Comparison of ENCODE assay signal across 1 cellular context in genomic region chr2:95391641-95392310, GRCh38.
TF ChIP-seq lines count a peak whose summit lies in the region.

No MANE protein-coding gene starts in this region.

TF ChIP-seq in HepG2, 621 proteins besides CTCF, POLR2A, EP300 and RAD21 (continued from another document and continues in another):
- TF ChIP-seq, protein P1, sequence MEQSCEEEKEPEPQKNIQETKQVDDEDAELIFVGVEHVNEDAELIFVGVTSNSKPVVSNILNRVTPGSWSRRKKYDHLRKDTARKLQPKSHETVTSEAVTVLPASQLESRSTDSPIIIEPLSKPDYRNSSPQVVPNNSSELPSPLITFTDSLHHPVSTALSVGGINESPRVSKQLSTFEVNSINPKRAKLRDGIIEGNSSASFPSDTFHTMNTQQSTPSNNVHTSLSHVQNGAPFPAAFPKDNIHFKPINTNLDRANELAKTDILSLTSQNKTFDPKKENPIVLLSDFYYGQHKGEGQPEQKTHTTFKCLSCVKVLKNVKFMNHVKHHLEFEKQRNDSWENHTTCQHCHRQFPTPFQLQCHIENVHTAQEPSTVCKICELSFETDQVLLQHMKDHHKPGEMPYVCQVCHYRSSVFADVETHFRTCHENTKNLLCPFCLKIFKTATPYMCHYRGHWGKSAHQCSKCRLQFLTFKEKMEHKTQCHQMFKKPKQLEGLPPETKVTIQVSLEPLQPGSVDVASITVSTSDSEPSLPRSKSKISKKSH (CRISPR knock-in tag; IDR thresholded peaks at IDR 0.05; ENCODE audit: borderline replicate concordance), result peak; percentile 58; the same call in 1 of the 2 replicates
- TF ChIP-seq SIN3B (IDR thresholded peaks at IDR 0.05; ENCODE audit: low read length) (no peak), RARA (CRISPR knock-in tag; IDR thresholded peaks at IDR 0.05) (peak; percentile 88), RXRA (CRISPR knock-in tag; IDR thresholded peaks at IDR 0.05) (peak; percentile 74; the same call in 1 of the 2 replicates), ZNF775 (CRISPR knock-in tag; IDR thresholded peaks at IDR 0.05; ENCODE audit: borderline replicate concordance) (no peak), ZNF33A (CRISPR knock-in tag; IDR thresholded peaks at IDR 0.05; ENCODE audit: borderline replicate concordance) (no peak), ZBTB39 (CRISPR knock-in tag; IDR thresholded peaks at IDR 0.05) (no peak), NFYB (CRISPR knock-in tag; IDR thresholded peaks at IDR 0.05) (0 out of 2 replicates have a peak, but pooled peaks have one; percentile 9), NFKBIZ (CRISPR knock-in tag; IDR thresholded peaks at IDR 0.05) (no peak), THAP11 (CRISPR knock-in tag; IDR thresholded peaks at IDR 0.05) (0 out of 2 replicates have a peak, but pooled peaks have one; percentile 13), HIVEP1 (CRISPR knock-in tag; IDR thresholded peaks at IDR 0.05) (peak; percentile 37; the same call in 1 of the 2 replicates), ZNF382 (CRISPR knock-in tag; IDR thresholded peaks at IDR 0.05; ENCODE audit: borderline replicate concordance) (no peak), ZNF777 (CRISPR knock-in tag; IDR thresholded peaks at IDR 0.05) (no peak), ZFX (CRISPR knock-in tag; IDR thresholded peaks at IDR 0.05; ENCODE audit: low read depth) (peak; percentile 40; the same call in 1 of the 2 replicates), ZEB1 (IDR thresholded peaks at IDR 0.05; ENCODE audit: insufficient replicate concordance, low read depth) (peak; percentile 36), ZZZ3 (CRISPR knock-in tag; IDR thresholded peaks at IDR 0.05; ENCODE audit: borderline replicate concordance) (no peak), ZNF772 (CRISPR knock-in tag; IDR thresholded peaks at IDR 0.05) (peak; percentile 45; the same call in 1 of the 2 replicates), ELF3 (CRISPR knock-in tag; IDR thresholded peaks at IDR 0.05) (0 out of 2 replicates have a peak, but pooled peaks have one; percentile 10), IRF2 (CRISPR knock-in tag; IDR thresholded peaks at IDR 0.05) (0 out of 2 replicates have a peak, but pooled peaks have one; percentile 26), MTA1 (CRISPR knock-in tag; IDR thresholded peaks at IDR 0.05; ENCODE audit: borderline replicate concordance) (peak; percentile 93; the same call in 1 of the 2 replicates), ZSCAN31 (CRISPR knock-in tag; IDR thresholded peaks at IDR 0.05; ENCODE audit: low read depth) (0 out of 2 replicates have a peak, but pooled peaks have one; percentile 48), ZNF546 (CRISPR knock-in tag; conservative IDR thresholded peaks at IDR 0.05) (0 out of 2 replicates have a peak, but pooled peaks have one; percentile 48), SAP130 (CRISPR knock-in tag; IDR thresholded peaks at IDR 0.05; ENCODE audit: low read depth) (peak; percentile 9; the same call in 1 of the 2 replicates), TBX2 (CRISPR knock-in tag; IDR thresholded peaks at IDR 0.05; ENCODE audit: borderline replicate concordance) (peak; percentile 58; the same call in 1 of the 2 replicates), ZNF746 (CRISPR knock-in tag; IDR thresholded peaks at IDR 0.05) (0 out of 2 replicates have a peak, but pooled peaks have one; percentile 50), MIER3 (CRISPR knock-in tag; IDR thresholded peaks at IDR 0.05; ENCODE audit: borderline replicate concordance) (0 out of 2 replicates have a peak, but pooled peaks have one; percentile 45), ZNF691 (CRISPR knock-in tag; IDR thresholded peaks at IDR 0.05; ENCODE audit: borderline replicate concordance, low read depth) (peak; percentile 57; the same call in 1 of the 2 replicates), ELF4 (CRISPR knock-in tag; IDR thresholded peaks at IDR 0.05; ENCODE audit: borderline replicate concordance) (no peak), TFAP4 (IDR thresholded peaks at IDR 0.05; ENCODE audit: borderline replicate concordance, low read depth) (peak; percentile 76; the same call in 1 of the 2 replicates), ZFAT (CRISPR knock-in tag; conservative IDR thresholded peaks at IDR 0.05) (no peak), STAG1 (CRISPR knock-in tag; IDR thresholded peaks at IDR 0.05) (peak; percentile 35), KDM6A (CRISPR knock-in tag; IDR thresholded peaks at IDR 0.05; ENCODE audit: low read depth) (peak; percentile 55; the same call in 1 of the 2 replicates), HMG20A (CRISPR knock-in tag; IDR thresholded peaks at IDR 0.05; ENCODE audit: borderline replicate concordance) (peak; percentile 65; the same call in 1 of the 2 replicates), ZSCAN25 (CRISPR knock-in tag; IDR thresholded peaks at IDR 0.05) (0 out of 2 replicates have a peak, but pooled peaks have one; percentile 37), NR2C2 (CRISPR knock-in tag; IDR thresholded peaks at IDR 0.05; ENCODE audit: borderline replicate concordance) (peak; percentile 49; the same call in 1 of the 2 replicates), DRAP1 (CRISPR knock-in tag; IDR thresholded peaks at IDR 0.05) (no peak), ZNF136 (CRISPR knock-in tag; IDR thresholded peaks at IDR 0.05; ENCODE audit: low read depth) (no peak), NR1H2 (CRISPR knock-in tag; IDR thresholded peaks at IDR 0.05; ENCODE audit: borderline replicate concordance, low read depth) (no peak), FOSL2 (CRISPR knock-in tag; IDR thresholded peaks at IDR 0.05) (0 out of 2 replicates have a peak, but pooled peaks have one; percentile 30), ZFP62 (CRISPR knock-in tag; IDR thresholded peaks at IDR 0.05) (no peak), ZNF383 (CRISPR knock-in tag; IDR thresholded peaks at IDR 0.05; ENCODE audit: borderline replicate concordance) (no peak), ARNTL (CRISPR knock-in tag; IDR thresholded peaks at IDR 0.05) (0 out of 2 replicates have a peak, but pooled peaks have one; percentile 23), SMAD9 (CRISPR knock-in tag; IDR thresholded peaks at IDR 0.05) (no peak)
- TF ChIP-seq, protein P2, sequence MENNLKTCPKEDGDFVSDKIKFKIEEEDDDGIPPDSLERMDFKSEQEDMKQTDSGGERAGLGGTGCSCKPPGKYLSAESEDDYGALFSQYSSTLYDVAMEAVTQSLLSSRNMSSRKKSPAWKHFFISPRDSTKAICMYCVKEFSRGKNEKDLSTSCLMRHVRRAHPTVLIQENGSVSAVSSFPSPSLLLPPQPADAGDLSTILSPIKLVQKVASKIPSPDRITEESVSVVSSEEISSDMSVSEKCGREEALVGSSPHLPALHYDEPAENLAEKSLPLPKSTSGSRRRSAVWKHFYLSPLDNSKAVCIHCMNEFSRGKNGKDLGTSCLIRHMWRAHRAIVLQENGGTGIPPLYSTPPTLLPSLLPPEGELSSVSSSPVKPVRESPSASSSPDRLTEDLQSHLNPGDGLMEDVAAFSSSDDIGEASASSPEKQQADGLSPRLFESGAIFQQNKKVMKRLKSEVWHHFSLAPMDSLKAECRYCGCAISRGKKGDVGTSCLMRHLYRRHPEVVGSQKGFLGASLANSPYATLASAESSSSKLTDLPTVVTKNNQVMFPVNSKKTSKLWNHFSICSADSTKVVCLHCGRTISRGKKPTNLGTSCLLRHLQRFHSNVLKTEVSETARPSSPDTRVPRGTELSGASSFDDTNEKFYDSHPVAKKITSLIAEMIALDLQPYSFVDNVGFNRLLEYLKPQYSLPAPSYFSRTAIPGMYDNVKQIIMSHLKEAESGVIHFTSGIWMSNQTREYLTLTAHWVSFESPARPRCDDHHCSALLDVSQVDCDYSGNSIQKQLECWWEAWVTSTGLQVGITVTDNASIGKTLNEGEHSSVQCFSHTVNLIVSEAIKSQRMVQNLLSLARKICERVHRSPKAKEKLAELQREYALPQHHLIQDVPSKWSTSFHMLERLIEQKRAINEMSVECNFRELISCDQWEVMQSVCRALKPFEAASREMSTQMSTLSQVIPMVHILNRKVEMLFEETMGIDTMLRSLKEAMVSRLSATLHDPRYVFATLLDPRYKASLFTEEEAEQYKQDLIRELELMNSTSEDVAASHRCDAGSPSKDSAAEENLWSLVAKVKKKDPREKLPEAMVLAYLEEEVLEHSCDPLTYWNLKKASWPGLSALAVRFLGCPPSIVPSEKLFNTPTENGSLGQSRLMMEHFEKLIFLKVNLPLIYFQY (CRISPR knock-in tag; IDR thresholded peaks at IDR 0.05; ENCODE audit: borderline replicate concordance), result peak; percentile 67; the same call in 1 of the 2 replicates
- TF ChIP-seq, protein P3, sequence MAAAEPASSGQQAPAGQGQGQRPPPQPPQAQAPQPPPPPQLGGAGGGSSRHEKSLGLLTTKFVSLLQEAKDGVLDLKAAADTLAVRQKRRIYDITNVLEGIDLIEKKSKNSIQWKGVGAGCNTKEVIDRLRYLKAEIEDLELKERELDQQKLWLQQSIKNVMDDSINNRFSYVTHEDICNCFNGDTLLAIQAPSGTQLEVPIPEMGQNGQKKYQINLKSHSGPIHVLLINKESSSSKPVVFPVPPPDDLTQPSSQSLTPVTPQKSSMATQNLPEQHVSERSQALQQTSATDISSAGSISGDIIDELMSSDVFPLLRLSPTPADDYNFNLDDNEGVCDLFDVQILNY (CRISPR knock-in tag; conservative IDR thresholded peaks at IDR 0.05), result no peak
- TF ChIP-seq, protein P4, sequence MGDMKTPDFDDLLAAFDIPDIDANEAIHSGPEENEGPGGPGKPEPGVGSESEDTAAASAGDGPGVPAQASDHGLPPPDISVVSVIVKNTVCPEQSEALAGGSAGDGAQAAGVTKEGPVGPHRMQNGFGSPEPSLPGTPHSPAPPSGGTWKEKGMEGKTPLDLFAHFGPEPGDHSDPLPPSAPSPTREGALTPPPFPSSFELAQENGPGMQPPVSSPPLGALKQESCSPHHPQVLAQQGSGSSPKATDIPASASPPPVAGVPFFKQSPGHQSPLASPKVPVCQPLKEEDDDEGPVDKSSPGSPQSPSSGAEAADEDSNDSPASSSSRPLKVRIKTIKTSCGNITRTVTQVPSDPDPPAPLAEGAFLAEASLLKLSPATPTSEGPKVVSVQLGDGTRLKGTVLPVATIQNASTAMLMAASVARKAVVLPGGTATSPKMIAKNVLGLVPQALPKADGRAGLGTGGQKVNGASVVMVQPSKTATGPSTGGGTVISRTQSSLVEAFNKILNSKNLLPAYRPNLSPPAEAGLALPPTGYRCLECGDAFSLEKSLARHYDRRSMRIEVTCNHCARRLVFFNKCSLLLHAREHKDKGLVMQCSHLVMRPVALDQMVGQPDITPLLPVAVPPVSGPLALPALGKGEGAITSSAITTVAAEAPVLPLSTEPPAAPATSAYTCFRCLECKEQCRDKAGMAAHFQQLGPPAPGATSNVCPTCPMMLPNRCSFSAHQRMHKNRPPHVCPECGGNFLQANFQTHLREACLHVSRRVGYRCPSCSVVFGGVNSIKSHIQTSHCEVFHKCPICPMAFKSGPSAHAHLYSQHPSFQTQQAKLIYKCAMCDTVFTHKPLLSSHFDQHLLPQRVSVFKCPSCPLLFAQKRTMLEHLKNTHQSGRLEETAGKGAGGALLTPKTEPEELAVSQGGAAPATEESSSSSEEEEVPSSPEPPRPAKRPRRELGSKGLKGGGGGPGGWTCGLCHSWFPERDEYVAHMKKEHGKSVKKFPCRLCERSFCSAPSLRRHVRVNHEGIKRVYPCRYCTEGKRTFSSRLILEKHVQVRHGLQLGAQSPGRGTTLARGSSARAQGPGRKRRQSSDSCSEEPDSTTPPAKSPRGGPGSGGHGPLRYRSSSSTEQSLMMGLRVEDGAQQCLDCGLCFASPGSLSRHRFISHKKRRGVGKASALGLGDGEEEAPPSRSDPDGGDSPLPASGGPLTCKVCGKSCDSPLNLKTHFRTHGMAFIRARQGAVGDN (CRISPR knock-in tag; IDR thresholded peaks at IDR 0.05), result peak; percentile 65
- TF ChIP-seq, protein P5, sequence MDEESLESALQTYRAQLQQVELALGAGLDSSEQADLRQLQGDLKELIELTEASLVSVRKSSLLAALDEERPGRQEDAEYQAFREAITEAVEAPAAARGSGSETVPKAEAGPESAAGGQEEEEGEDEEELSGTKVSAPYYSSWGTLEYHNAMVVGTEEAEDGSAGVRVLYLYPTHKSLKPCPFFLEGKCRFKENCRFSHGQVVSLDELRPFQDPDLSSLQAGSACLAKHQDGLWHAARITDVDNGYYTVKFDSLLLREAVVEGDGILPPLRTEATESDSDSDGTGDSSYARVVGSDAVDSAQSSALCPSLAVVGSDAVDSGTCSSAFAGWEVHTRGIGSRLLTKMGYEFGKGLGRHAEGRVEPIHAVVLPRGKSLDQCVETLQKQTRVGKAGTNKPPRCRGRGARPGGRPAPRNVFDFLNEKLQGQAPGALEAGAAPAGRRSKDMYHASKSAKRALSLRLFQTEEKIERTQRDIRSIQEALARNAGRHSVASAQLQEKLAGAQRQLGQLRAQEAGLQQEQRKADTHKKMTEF (CRISPR knock-in tag; IDR thresholded peaks at IDR 0.05), result peak; percentile 51
